In genomic region chrX:119833905-119834304, GRCh38 we compare ENCODE assay signal across 26 cellular contexts. TPM values are rescaled to one million over a fixed set of nuclear protein-coding genes. Genes with fewer than 3 reads are reported as not detected.
A peak's percentile ranks its signal among the peaks of the same experiment; 100 is the strongest.
DNase-seq lines count a peak whose midpoint lies in the region; ATAC-seq, FAIRE-seq and TF ChIP-seq lines count a peak whose summit lies in the region.
"Had no signal": no experiment of that assay in that cellular context is flagged by ENCODE, and none has a peak within 500 bp of the region (broad histone marks: within the 10 kb centered on the region; RNA-seq: fewer than 3 reads in every experiment).

No MANE protein-coding gene starts in this region.

- intact Hi-C loops in PC-9 (cut with micrococcal nuclease; ENCODE audit: unreplicated experiment): no loop called here

- no peaks in the 10 kb centered on the region for H3K27me3 ChIP-seq in BLaER1 treated with 17β-estradiol and CSF1 and Interleukin-3, amounts not matched to agents 10 nM and 100 nM
- H3K27me3 ChIP-seq in H1 (replicated peaks in 1 of 4; ENCODE audit: control insufficient read depth in 3 of 4, extremely low read depth in 1 of 4, insufficient read depth in 3 of 4, low read length in 3 of 4): no peaks in the 10 kb centered on the region
- no peaks in the 10 kb centered on the region for H3K27me3 ChIP-seq in PC-9 (ENCODE audit: insufficient read depth, low read depth)
- H3K27me3 ChIP-seq: BE2C had no signal

- no peak for TF ChIP-seq POLR2A in H1 (IDR thresholded peaks at IDR 0.05; ENCODE audit: control extremely low read depth in 1 of 2, low read depth in 2 of 2, low read length in 2 of 2)

- no peak overlapping the region for H4K5ac ChIP-seq in H1 (ENCODE audit: insufficient read length, low read depth, low read length)

- H3K56ac ChIP-seq in H1 (replicated peaks; ENCODE audit: insufficient read length, low read depth, low read length): no peak overlapping the region

- POLR2A ChIA-PET in H1 (lab: Charles Lee; ENCODE audit: partially characterized antibody) (interaction anchor here (1.1 to 2.6 kb wide), 7 partner anchors 8 to 49 kb away, joined by 4 to 9 read pairs (median 5); partner anchors contain the start of genes RPL39 and UPF3B), PC-9 (lab: Charles Lee; ENCODE audit: unreplicated experiment) (interaction anchor here (0.7 kb wide), 1 partner anchor 9 kb away, joined by 4 read pairs; no protein-coding TSS in a partner anchor)

- no peak overlapping the region for H2BK12ac ChIP-seq in H1 (ENCODE audit: low read depth, low read length)

- H3K9me2 ChIP-seq in PC-9 (ENCODE audit: insufficient read depth): no peaks in the 10 kb centered on the region

- no peaks in the 10 kb centered on the region for H3F3A ChIP-seq in PC-9 (ENCODE audit: insufficient read depth, low read depth)

- H2AK5ac ChIP-seq in H1 (ENCODE audit: low read depth, low read length): no peak overlapping the region

- H3K79me2 ChIP-seq in H1 (ENCODE audit: control insufficient read depth in 1 of 2, insufficient read depth in 2 of 2, low read length in 2 of 2) (no peaks in the 10 kb centered on the region), PC-9 (ENCODE audit: low read depth) (no peaks in the 10 kb centered on the region)

- no peak overlapping the region for H3K14ac ChIP-seq in H1 (ENCODE audit: insufficient read length)

- no peak for TF ChIP-seq RAD21 in H1 (IDR thresholded peaks at IDR 0.05 in 1 of 2, conservative IDR thresholded peaks at IDR 0.05 in 1 of 2; ENCODE audit: low read depth in 2 of 2, low read length in 2 of 2)

- H2AFZ ChIP-seq in H1 (ENCODE audit: low read length) (no peak overlapping the region), PC-9 (no peak overlapping the region)

- H2BK20ac ChIP-seq in H1 (ENCODE audit: low read length): no peak overlapping the region

- H2BK120ac ChIP-seq in H1 (replicated peaks; ENCODE audit: low read depth, low read length): no peak overlapping the region

- H3K27ac ChIP-seq in BLaER1 treated with 17β-estradiol and CSF1 and Interleukin-3, amounts not matched to agents 10 nM and 100 nM: peak overlapping the region in 1 of 11 experiments; percentile 5; a peak in 1 of 22 replicates
- H3K27ac ChIP-seq in H1 (ENCODE audit: low read depth, low read length) (no peak overlapping the region), PC-9 (no peak overlapping the region)

- no peaks in the 10 kb centered on the region for H3K9me3 ChIP-seq in BLaER1 treated with 17β-estradiol and CSF1 and Interleukin-3, amounts not matched to agents 10 nM and 100 nM (replicated peaks in 1 of 11)
- no peaks in the 10 kb centered on the region for H3K9me3 ChIP-seq in H1 (ENCODE audit: insufficient read depth in 2 of 2, low read depth in 1 of 2, low read length in 1 of 2)
- no peaks in the 10 kb centered on the region for H3K9me3 ChIP-seq in PC-9 (ENCODE audit: insufficient read depth, low read depth)
- H3K9me3 ChIP-seq: BE2C had no signal

- no peak overlapping the region for H4K8ac ChIP-seq in H1 (ENCODE audit: extremely low read depth, insufficient read depth, low read length)

- 96% methylated on average over 3 of the region's 3 CpGs; no CpG with 5 or more reads in 1 of the 2 experiments for WGBS in H1 (ENCODE audit: extremely low coverage in 1 of 2, insufficient coverage in 1 of 2, insufficient read length in 1 of 2, insufficient replicate concordance in 2 of 2, low coverage in 1 of 2, low lambda C conversion rate in 2 of 2, missing lambda C conversion rate in 1 of 2), 2 experiments

- FAIRE-seq in H1 (lab: Jason Lieb, UNC): peak; percentile 55
- FAIRE-seq: A204.1, GM12878, GM12892, GM18507 had no signal

- no peaks in the 10 kb centered on the region for H3K79me1 ChIP-seq in H1 (ENCODE audit: low read depth, low read length)

- DNase-seq in H1 (ENCODE audit: low read depth in 1 of 2, low spot score in 2 of 2): no peak
- no peak for DNase-seq in PC-9
- no peak for DNase-seq in epidermal melanocyte (ENCODE audit: insufficient read length, low spot score)
- DNase-seq in NCI-H1436 treated with DMSO at 0.1 percent for 48 hours (lab: John Stamatoyannopoulos, UW): no peak
- DNase-seq: 8988T; ACHN; BE2C; C1 segment of cervical spinal cord; CD4-positive, alpha-beta memory T cell; CD4-positive, CD25-positive, alpha-beta regulatory T cell; CD8-positive, alpha-beta memory T cell; COR-L47; DMS 273 treated with DMSO at 0.1 percent for 48 hours; DMS153; DMS53; DMS79; DND-41; EL; GDM1 had no signal

- TF ChIP-seq EP300 in H1 (IDR thresholded peaks at IDR 0.05; ENCODE audit: borderline replicate concordance in 1 of 2, low read depth in 2 of 2, low read length in 2 of 2): no peak

- CTCF ChIA-PET in H1 (lab: Charles Lee; ENCODE audit: partially characterized antibody): interaction anchor here (1.0 kb wide), 1 partner anchor 318 kb away, joined by 3 read pairs; no protein-coding TSS in a partner anchor
- CTCF ChIA-PET in PC-9 (lab: Charles Lee): no interaction called here

- peaks cover 48 to 92% (median 82%) of the 10 kb centered on the region in 11 experiments for H3K36me3 ChIP-seq in BLaER1 treated with 17β-estradiol and CSF1 and Interleukin-3, amounts not matched to agents 10 nM and 100 nM
- peaks cover 6 to 55% (median 32%) of the 10 kb centered on the region in 4 experiments; a peak in 6 of 8 replicates for H3K36me3 ChIP-seq in H1 (ENCODE audit: control insufficient read depth in 2 of 4, insufficient read depth in 4 of 4, low read length in 3 of 4)
- peaks cover 42% of the 10 kb centered on the region for H3K36me3 ChIP-seq in PC-9 (ENCODE audit: low read depth)

- H3K4me2 ChIP-seq in BLaER1 treated with 17β-estradiol and CSF1 and Interleukin-3, amounts not matched to agents 10 nM and 100 nM: peak overlapping the region; percentile 2 to 71 (median 49); a peak in 17 of 22 replicates
- H3K4me2 ChIP-seq in H1 (ENCODE audit: insufficient read depth in 1 of 2, low read depth in 2 of 2, low read length in 2 of 2): no peak overlapping the region
- no peak overlapping the region for H3K4me2 ChIP-seq in PC-9

- no peak for TF ChIP-seq CTCF in H1 (IDR thresholded peaks at IDR 0.05; ENCODE audit: control extremely low read depth in 1 of 3, insufficient read depth in 1 of 3, low read depth in 1 of 3, low read length in 3 of 3)
- no peak for TF ChIP-seq CTCF in PC-9 (conservative IDR thresholded peaks at IDR 0.05)

- H3K4ac ChIP-seq in H1 (replicated peaks; ENCODE audit: insufficient read length, low read depth, low read length): no peak overlapping the region

- no peak overlapping the region for H2BK5ac ChIP-seq in H1 (ENCODE audit: low read depth, low read length)

- peaks cover 9 to 37% (median 28%) of the 10 kb centered on the region in 10 experiments; a peak in 18 of 20 replicates for H3K4me1 ChIP-seq in BLaER1 treated with 17β-estradiol and CSF1 and Interleukin-3, amounts not matched to agents 10 nM and 100 nM
- no peaks in the 10 kb centered on the region for H3K4me1 ChIP-seq in H1 (replicated peaks in 1 of 4; ENCODE audit: control insufficient read depth in 3 of 4, insufficient read depth in 4 of 4, low read length in 3 of 4)
- H3K4me1 ChIP-seq in PC-9 (replicated peaks; ENCODE audit: insufficient read depth): no peaks in the 10 kb centered on the region
- H3K4me1 ChIP-seq: BE2C had no signal

- no peak overlapping the region for H2BK15ac ChIP-seq in H1 (ENCODE audit: low read length)

- no peak overlapping the region for H3K23ac ChIP-seq in H1 (ENCODE audit: insufficient read length)

- BruUV-seq in PC-9 (replicated peaks; lab: Mats Ljungman, UMichigan): no TSS peak

- no peaks in the 10 kb centered on the region; a peak in 1 of 22 replicates for H4K20me1 ChIP-seq in BLaER1 treated with 17β-estradiol and CSF1 and Interleukin-3, amounts not matched to agents 10 nM and 100 nM
- H4K20me1 ChIP-seq in H1 (replicated peaks in 1 of 2; ENCODE audit: control insufficient read depth in 1 of 2, insufficient read depth in 2 of 2, low read length in 2 of 2) (no peaks in the 10 kb centered on the region), PC-9 (ENCODE audit: insufficient read depth) (no peaks in the 10 kb centered on the region; the same call in 1 of the 2 replicates)

- no peak overlapping the region for H3K18ac ChIP-seq in H1 (ENCODE audit: extremely low read depth, low read length)

- no peaks in the 10 kb centered on the region for H3K23me2 ChIP-seq in H1 (ENCODE audit: low read depth, low read length)

- H3K4me3 ChIP-seq in BLaER1 treated with 17β-estradiol and CSF1 and Interleukin-3, amounts not matched to agents 10 nM and 100 nM: no peak overlapping the region; a peak in 2 of 20 replicates
- no peak overlapping the region for H3K4me3 ChIP-seq in H1 (ENCODE audit: extremely low read depth in 1 of 4, insufficient read depth in 2 of 4, low read depth in 3 of 4, low read length in 4 of 4)
- H3K4me3 ChIP-seq in PC-9: no peak overlapping the region
- H3K4me3 ChIP-seq: GM12878 had no signal

- peak overlapping the region in 4 of 11 experiments; percentile 14 to 41 (median 22); a peak in 3 of 22 replicates for H3K9ac ChIP-seq in BLaER1 treated with 17β-estradiol and CSF1 and Interleukin-3, amounts not matched to agents 10 nM and 100 nM
- no peak overlapping the region for H3K9ac ChIP-seq in H1 (replicated peaks in 1 of 4; ENCODE audit: extremely low read depth in 1 of 4, low read depth in 3 of 4, low read length in 3 of 4)

- no peak overlapping the region for H4K91ac ChIP-seq in H1 (replicated peaks; ENCODE audit: insufficient read length, low read length)

- peak; percentile 83 for ATAC-seq in HG03108 (IDR thresholded peaks at IDR 0.05; ENCODE audit: unreplicated experiment)
- no peak for ATAC-seq in esophagus mucosa
- ATAC-seq: GM12878 had no signal

RNA-seq across cellular contexts. Expression of gene UPF3B, which starts 18.9 kb away (rescaled TPM):
- total RNA-seq in H1 (2021; fragmentation: NEBNext Ultra II Directional; extraction: Animal tissue kit (Norgen Biotek cat#: 25700)): 20.9 and 22.2 TPM in 2 replicates
- polyA plus RNA-seq in H1 (2011; rRNA removed): 3.9 and 7.8 TPM in 2 replicates
- polyA plus RNA-seq in H1 (2011; cell fraction: cytosol; rRNA removed): 17.6 TPM
- polyA plus RNA-seq in H1 (2011; cell fraction: nucleus; rRNA removed): 4.2 TPM
- 25.7 to 37.4 TPM (median 26.6 TPM) in 4 replicates for polyA plus RNA-seq in H1 (2012, experiment 1 of 2)
- 3.3 TPM for polyA plus RNA-seq in H1 (2012, experiment 2 of 2)
- 39.6 TPM for polyA plus RNA-seq in H1 (2013, experiment 1 of 2)
- 39.7 TPM for polyA plus RNA-seq in H1 (2013, experiment 2 of 2)
- polyA minus RNA-seq in H1 (2011; rRNA and poly(A)+ RNA removed): 3.8 and 5.6 TPM in 2 replicates
- 5.9 TPM for polyA minus RNA-seq in H1 (2011; cell fraction: cytosol; rRNA and poly(A)+ RNA removed)
- 7.6 TPM for polyA minus RNA-seq in H1 (2011; cell fraction: nucleus; rRNA and poly(A)+ RNA removed)
- total RNA-seq in esophagus mucosa: 3.7 TPM
- 19.8 and 24.3 TPM in 2 replicates for total RNA-seq in PC-9 (2021)

RNA-seq across cellular contexts. Expression of gene RNF113A, which starts 37.6 kb away (rescaled TPM):
- 14.2 and 14.3 TPM in 2 replicates for total RNA-seq in H1 (2021; fragmentation: NEBNext Ultra II Directional; extraction: Animal tissue kit (Norgen Biotek cat#: 25700))
- 9.7 and 10.3 TPM in 2 replicates for polyA plus RNA-seq in H1 (2011; rRNA removed)
- 15.4 TPM for polyA plus RNA-seq in H1 (2011; cell fraction: cytosol; rRNA removed)
- 9.4 TPM for polyA plus RNA-seq in H1 (2011; cell fraction: nucleus; rRNA removed)
- 12.5 to 14.2 TPM (median 13.7 TPM) in 4 replicates for polyA plus RNA-seq in H1 (2012, experiment 1 of 2)
- polyA plus RNA-seq in H1 (2012, experiment 2 of 2): 6.4 TPM
- 14.0 TPM for polyA plus RNA-seq in H1 (2013, experiment 1 of 2)
- polyA plus RNA-seq in H1 (2013, experiment 2 of 2): 12.8 TPM
- polyA minus RNA-seq in H1 (2011; rRNA and poly(A)+ RNA removed): 3.8 and 4.5 TPM in 2 replicates
- polyA minus RNA-seq in H1 (2011; cell fraction: cytosol; rRNA and poly(A)+ RNA removed): 4.5 TPM
- polyA minus RNA-seq in H1 (2011; cell fraction: nucleus; rRNA and poly(A)+ RNA removed): 2.7 TPM
- total RNA-seq in esophagus mucosa (8.2 TPM), PC-9 (2021) (23.2 and 24.2 TPM in 2 replicates)

RNA-seq across cellular contexts. Expression of gene NDUFA1, which starts 37.7 kb away (rescaled TPM):
- 69.7 and 74.1 TPM in 2 replicates for total RNA-seq in H1 (2021; fragmentation: NEBNext Ultra II Directional; extraction: Animal tissue kit (Norgen Biotek cat#: 25700))
- polyA plus RNA-seq in H1 (2011; rRNA removed): 36.7 and 65.6 TPM in 2 replicates
- polyA plus RNA-seq in H1 (2011; cell fraction: cytosol; rRNA removed): 107 TPM
- polyA plus RNA-seq in H1 (2011; cell fraction: nucleus; rRNA removed): 11.6 TPM
- polyA plus RNA-seq in H1 (2012, experiment 1 of 2): 111 to 144 TPM (median 129 TPM) in 4 replicates
- 18.6 TPM for polyA plus RNA-seq in H1 (2012, experiment 2 of 2)
- 174 TPM for polyA plus RNA-seq in H1 (2013, experiment 1 of 2)
- 186 TPM for polyA plus RNA-seq in H1 (2013, experiment 2 of 2)
- polyA minus RNA-seq in H1 (2011; rRNA and poly(A)+ RNA removed): 11.5 and 14.5 TPM in 2 replicates
- 31.8 TPM for polyA minus RNA-seq in H1 (2011; cell fraction: cytosol; rRNA and poly(A)+ RNA removed)
- 8.2 TPM for polyA minus RNA-seq in H1 (2011; cell fraction: nucleus; rRNA and poly(A)+ RNA removed)
- total RNA-seq in esophagus mucosa: 84.3 TPM
- 181 and 189 TPM in 2 replicates for total RNA-seq in PC-9 (2021)

RNA-seq across cellular contexts. Expression of gene RPL39, which starts 42.5 kb away (rescaled TPM):
- total RNA-seq in H1 (2021; fragmentation: NEBNext Ultra II Directional; extraction: Animal tissue kit (Norgen Biotek cat#: 25700)): 1,901 and 1,942 TPM in 2 replicates
- polyA plus RNA-seq in H1 (2011; rRNA removed): 1,054 and 2,394 TPM in 2 replicates
- polyA plus RNA-seq in H1 (2011; cell fraction: cytosol; rRNA removed): 2,063 TPM
- polyA plus RNA-seq in H1 (2011; cell fraction: nucleus; rRNA removed): 385 TPM
- 3,116 to 6,113 TPM (median 4,366 TPM) in 4 replicates for polyA plus RNA-seq in H1 (2012, experiment 1 of 2)
- 4,914 TPM for polyA plus RNA-seq in H1 (2012, experiment 2 of 2)
- polyA plus RNA-seq in H1 (2013, experiment 1 of 2): 7,569 TPM
- polyA plus RNA-seq in H1 (2013, experiment 2 of 2): 7,757 TPM
- 364 and 530 TPM in 2 replicates for polyA minus RNA-seq in H1 (2011; rRNA and poly(A)+ RNA removed)
- polyA minus RNA-seq in H1 (2011; cell fraction: cytosol; rRNA and poly(A)+ RNA removed): 173 TPM
- polyA minus RNA-seq in H1 (2011; cell fraction: nucleus; rRNA and poly(A)+ RNA removed): 243 TPM
- total RNA-seq in esophagus mucosa (2,055 TPM), PC-9 (2021) (3,176 and 3,660 TPM in 2 replicates)

Comparison
In these comparisons a context has a peak if more than half of its experiments do, and no peak if none do; other contexts are left out.
1. H3K4me2 ChIP-seq: peak in BLaER1 treated with 17β-estradiol and CSF1 and Interleukin-3, amounts not matched to agents 10 nM and 100 nM (11 of 11); none in H1 (0 of 2) and PC-9 (single experiment).